Comparison of ENCODE assay signal across 28 cellular contexts in genomic region chr2:124258481-124258880, GRCh38.
DNase-seq lines count a peak whose midpoint lies in the region; ATAC-seq, FAIRE-seq and TF ChIP-seq lines count a peak whose summit lies in the region.
"Had no signal": no experiment of that assay in that cellular context is flagged by ENCODE, and none has a peak within 500 bp of the region (broad histone marks: within the 10 kb centered on the region; RNA-seq: fewer than 3 reads in every experiment).

No MANE protein-coding gene starts in this region.

- no peaks in the 10 kb centered on the region for H3K36me3 ChIP-seq in IMR-90 (ENCODE audit: control insufficient read depth, insufficient read depth, low read length)
- H3K36me3 ChIP-seq in bronchial epithelial cell (ENCODE audit: control insufficient read depth, insufficient read depth, low read length), result no peaks in the 10 kb centered on the region
- no peaks in the 10 kb centered on the region for H3K36me3 ChIP-seq in lower lobe of right lung
- H3K36me3 ChIP-seq in spleen, result no peaks in the 10 kb centered on the region
- H3K36me3 ChIP-seq in tibial artery, result no peaks in the 10 kb centered on the region
- H3K36me3 ChIP-seq: ovary, thoracic aorta had no signal

- H3K23ac ChIP-seq in IMR-90 (ENCODE audit: low read depth, low read length), result no peak overlapping the region

- DNase-seq in COLO829 (ENCODE audit: low spot score) (peak; percentile 56), IMR-90 (peak; percentile 37), bronchial epithelial cell (ENCODE audit: low read depth) (peak; percentile 8), hepatic stellate cell (ENCODE audit: low spot score) (peak; percentile 31), lower lobe of right lung (no peak), spleen (no peak), tibial artery (no peak)
- DNase-seq: activated B cell treated with CpG ODN at 0.5 μM for 24 hours; activated CD8-positive, alpha-beta memory T cell treated with anti-CD3 and anti-CD28 coated beads, Interleukin-2, amount 10 ng/mL, durations not matched to agents 7 days and 5 days; activated gamma-delta T cell; activated T-cell treated with anti-CD3 and anti-CD28 coated beads, Interleukin-2, amount 50 U/mL, for 4 hours; CD8-positive, alpha-beta memory T cell; dermis blood vessel endothelial cell; mesendoderm; NCI-H1048; NCI-H187; NCI-H2227 treated with DMSO at 0.1 percent for 48 hours; NCI-H526; OCI-M1; ovary; stimulated activated CD4-positive, alpha-beta T cell treated with anti-CD3 and anti-CD28 coated beads, Interleukin-1b, Interleukin-23, amount 100 ng/mL, for 48 hours had no signal

- H3K9me3 ChIP-seq in IMR-90 (ENCODE audit: control insufficient read depth, insufficient read depth, low read length) (peaks cover 5% of the 10 kb centered on the region), lower lobe of right lung (no peaks in the 10 kb centered on the region), spleen (peaks cover 0 to 12% (median 1%) of the 10 kb centered on the region in 8 donors), tibial artery (no peaks in the 10 kb centered on the region)
- H3K9me3 ChIP-seq: ovary, thoracic aorta had no signal

- TF ChIP-seq CTCF in IMR-90 (conservative IDR thresholded peaks at IDR 0.05; ENCODE audit: low read depth, low read length) (no peak), bronchial epithelial cell (IDR thresholded peaks at IDR 0.05; ENCODE audit: insufficient read depth, low read length, severe bottlenecking) (no peak), lower lobe of right lung (IDR thresholded peaks at IDR 0.05) (no peak), spleen (IDR thresholded peaks at IDR 0.05 in 8 of 11, conservative IDR thresholded peaks at IDR 0.05 in 3 of 11) (no peak), tibial artery (IDR thresholded peaks at IDR 0.05) (no peak)

- H3K27ac ChIP-seq in IMR-90 (ENCODE audit: insufficient read depth, low read length) (no peak overlapping the region), lower lobe of right lung (no peak overlapping the region), spleen (no peak overlapping the region), tibial artery (no peak overlapping the region)
- H3K27ac ChIP-seq: ovary, SK-N-MC, skin epidermis, thoracic aorta had no signal

- H3K9me1 ChIP-seq in IMR-90 (ENCODE audit: insufficient read depth, low read length), result no peaks in the 10 kb centered on the region

- BruUV-seq in IMR-90 (replicated peaks; lab: Mats Ljungman, UMichigan), result no TSS peak

- TF ChIP-seq RAD21 in IMR-90 (IDR thresholded peaks at IDR 0.05; ENCODE audit: low read length), result no peak

- H2BK15ac ChIP-seq in IMR-90 (ENCODE audit: low read depth, low read length), result no peak overlapping the region

- in situ Hi-C loops in IMR-90 (cut with MboI; ENCODE audit: low sequenced_read_pairs), result no loop called here

- TF ChIP-seq POLR2A in IMR-90 (IDR thresholded peaks at IDR 0.05; ENCODE audit: low read depth, low read length), result no peak
- no peak for TF ChIP-seq POLR2A in spleen (IDR thresholded peaks at IDR 0.05)

- no peak for FAIRE-seq in bronchial epithelial cell (lab: Jason Lieb, UNC)

- H3K4ac ChIP-seq in IMR-90 (ENCODE audit: low read depth, low read length), result no peak overlapping the region

- H3K27me3 ChIP-seq in IMR-90 (ENCODE audit: control insufficient read depth, insufficient read depth, low read length) (no peaks in the 10 kb centered on the region), bronchial epithelial cell (ENCODE audit: control insufficient read depth, insufficient read depth, low read length) (no peaks in the 10 kb centered on the region), lower lobe of right lung (ENCODE audit: low read depth) (no peaks in the 10 kb centered on the region), spleen (replicated peaks in 1 of 7) (no peaks in the 10 kb centered on the region), tibial artery (no peaks in the 10 kb centered on the region)
- H3K27me3 ChIP-seq: ovary had no signal

- H3K4me1 ChIP-seq in IMR-90 (ENCODE audit: control insufficient read depth, insufficient read depth, low read length) (no peaks in the 10 kb centered on the region), lower lobe of right lung (no peaks in the 10 kb centered on the region), spleen (no peaks in the 10 kb centered on the region), tibial artery (no peaks in the 10 kb centered on the region)

- H3K4me3 ChIP-seq in IMR-90 (ENCODE audit: insufficient read depth, low read depth, low read length), result no peak overlapping the region
- H3K4me3 ChIP-seq in bronchial epithelial cell (ENCODE audit: low read depth, low read length), result no peak overlapping the region
- no peak overlapping the region for H3K4me3 ChIP-seq in lower lobe of right lung
- no peak overlapping the region for H3K4me3 ChIP-seq in spleen
- H3K4me3 ChIP-seq in tibial artery, result no peak overlapping the region
- H3K4me3 ChIP-seq: ovary, SK-N-MC, skin epidermis, thoracic aorta had no signal

- WGBS in IMR-90 (ENCODE audit: extremely low coverage in 2 of 2, insufficient read length in 1 of 2), 2 experiments, result no CpG with 5 or more reads among the region's 2 CpGs
- 70 to 85% (median 81%) methylated on average over 2 of the region's 2 CpGs for WGBS in spleen, 5 donors

- H4K8ac ChIP-seq in IMR-90 (ENCODE audit: low read depth in 2 of 2, low read length in 2 of 2), result no peak overlapping the region

- H4K91ac ChIP-seq in IMR-90 (ENCODE audit: insufficient read depth, low read depth, low read length), result no peak overlapping the region

- no peak overlapping the region for H2AK9ac ChIP-seq in IMR-90 (replicated peaks; ENCODE audit: low read depth, low read length, poor library complexity)

- intact Hi-C loops in IMR-90 (cut with micrococcal nuclease), result no loop called here
- intact Hi-C loops in lower lobe of right lung (cut with DNase I), result no loop called here
- intact Hi-C loops in spleen (cut with DNase I; ENCODE audit: low total_unique reads), result no loop called here
- intact Hi-C loops in tibial artery (cut with DNase I; ENCODE audit: low total_unique reads), result no loop called here

- H2BK20ac ChIP-seq in IMR-90 (ENCODE audit: low read depth, low read length), result no peak overlapping the region

- no peaks in the 10 kb centered on the region for H3K79me1 ChIP-seq in IMR-90 (ENCODE audit: low read depth in 1 of 2, low read length in 2 of 2)

- H3K9ac ChIP-seq in IMR-90 (ENCODE audit: low read depth, low read length), result no peak overlapping the region

- H3K14ac ChIP-seq in IMR-90 (replicated peaks; ENCODE audit: low read depth, low read length), result no peak overlapping the region

- no peak overlapping the region for H3K56ac ChIP-seq in IMR-90 (ENCODE audit: extremely low read depth, insufficient read depth, low read length)

- H4K20me1 ChIP-seq in IMR-90 (ENCODE audit: insufficient read depth, low read length), result no peaks in the 10 kb centered on the region

- POLR2A ChIA-PET in IMR-90 (lab: Charles Lee; ENCODE audit: unreplicated experiment), result no interaction called here

- H3K18ac ChIP-seq in IMR-90 (ENCODE audit: low read depth, low read length), result no peak overlapping the region

- H2BK120ac ChIP-seq in IMR-90 (ENCODE audit: low read depth, low read length), result no peak overlapping the region

- H2AK5ac ChIP-seq in IMR-90 (ENCODE audit: low read depth, low read length), result no peak overlapping the region

- no peak for ATAC-seq in IMR-90 (ENCODE audit: low read depth)
- no peak for ATAC-seq in lower lobe of right lung
- ATAC-seq in GM18867 (IDR thresholded peaks at IDR 0.05; ENCODE audit: unreplicated experiment), result no peak
- ATAC-seq: activated CD8-positive, alpha-beta memory T cell treated with anti-CD3 and anti-CD28 coated beads, Interleukin-2, amount 10 ng/mL, durations not matched to agents 7 days and 5 days; activated T-cell treated with anti-CD3 and anti-CD28 coated beads, Interleukin-2, amount 50 U/mL, for 4 hours; esophagus mucosa; HCT116; left lobe of liver had no signal

- CTCF ChIA-PET in IMR-90 (lab: Yijun Ruan, JAX), result no interaction called here

- no peak overlapping the region for H2BK5ac ChIP-seq in IMR-90 (ENCODE audit: low read depth, low read length, poor library complexity, severe bottlenecking)

- no peak overlapping the region for H4K5ac ChIP-seq in IMR-90 (ENCODE audit: low read depth, low read length)

- H2AFZ ChIP-seq in IMR-90 (replicated peaks; ENCODE audit: low read length, poor library complexity), result no peak overlapping the region

- dilution Hi-C loops in IMR-90 (cut with HindIII; ENCODE audit: low sequenced_read_pairs, unreplicated experiment), result no loop called here

- H3K4me2 ChIP-seq in IMR-90 (ENCODE audit: low read depth, low read length), result no peak overlapping the region

TF ChIP-seq in IMR-90, 13 proteins besides CTCF, POLR2A, EP300 and RAD21:
- TF ChIP-seq ELK1 (IDR thresholded peaks at IDR 0.05; ENCODE audit: borderline replicate concordance, low read depth, low read length) (no peak), RFX5 (IDR thresholded peaks at IDR 0.05; ENCODE audit: low read depth, low read length) (no peak), MAZ (IDR thresholded peaks at IDR 0.05; ENCODE audit: borderline replicate concordance, low read depth, low read length) (no peak), MXI1 (IDR thresholded peaks at IDR 0.05; ENCODE audit: borderline replicate concordance, low read depth, low read length) (no peak), MAFK (IDR thresholded peaks at IDR 0.05; ENCODE audit: low read depth, low read length) (no peak), RCOR1 (IDR thresholded peaks at IDR 0.05; ENCODE audit: insufficient replicate concordance, low read length) (no peak), BHLHE40 (IDR thresholded peaks at IDR 0.05; ENCODE audit: low read depth, low read length) (no peak), CEBPB (IDR thresholded peaks at IDR 0.05; ENCODE audit: low read depth, low read length) (no peak)

Comparison
In these comparisons a context has a peak if more than half of its experiments do, and no peak if none do; other contexts are left out.
1. DNase-seq: peak in COLO829 (single experiment), IMR-90 (single experiment), bronchial epithelial cell (single experiment) and hepatic stellate cell (single experiment); none in lower lobe of right lung (single experiment), spleen (single experiment) and tibial artery (0 of 2).